Comparison of ENCODE assay signal across 14 cellular contexts in genomic region chr18:12282436-12283039, GRCh38. TPM values are rescaled to one million over a fixed set of nuclear protein-coding genes. Genes with fewer than 3 reads are reported as not detected.
DNase-seq lines count a peak whose midpoint lies in the region; ATAC-seq, FAIRE-seq and TF ChIP-seq lines count a peak whose summit lies in the region.
"Had no signal": no experiment of that assay in that cellular context is flagged by ENCODE, and none has a peak within 500 bp of the region (broad histone marks: within the 10 kb centered on the region; RNA-seq: fewer than 3 reads in every experiment).

No MANE protein-coding gene starts in this region.

- intact Hi-C loops in left lung (cut with DNase I) = no loop called here

- no peak overlapping the region for H3K9ac ChIP-seq in neuronal stem cell (ENCODE audit: low read depth, low read length, poor library complexity)

- peak overlapping the region; percentile 4 for H2AFZ ChIP-seq in neuronal stem cell (ENCODE audit: low read length)

- no peak overlapping the region for H3K14ac ChIP-seq in neuronal stem cell (ENCODE audit: low read length)

- no peaks in the 10 kb centered on the region for H3K4me1 Mint-ChIP-seq in activated T-cell treated with anti-CD3 and anti-CD28 coated beads, Interleukin-2, amount 50 U/mL, for 4 hours (ENCODE audit: low read depth)

- H3K36me3 ChIP-seq in neuronal stem cell (replicated peaks in 1 of 2; ENCODE audit: control insufficient read depth in 2 of 2, insufficient read depth in 2 of 2, low read length in 2 of 2) (no peaks in the 10 kb centered on the region), left lung (no peaks in the 10 kb centered on the region)
- H3K36me3 ChIP-seq: ovary had no signal

- H3K27me3 ChIP-seq in neuronal stem cell (ENCODE audit: control insufficient read depth in 3 of 3, insufficient read depth in 3 of 3, low read depth in 1 of 3, low read length in 3 of 3) (peaks cover 2 to 33% (median 7%) of the 10 kb centered on the region in 3 experiments), left lung (peaks cover 0 to 24% of the 10 kb centered on the region in 2 donors)
- H3K27me3 ChIP-seq: ovary had no signal

- H3K4me1 ChIP-seq in neuronal stem cell (ENCODE audit: control insufficient read depth in 2 of 2, insufficient read depth in 1 of 2, low read depth in 1 of 2, low read length in 2 of 2) = peaks cover 21 to 22% of the 10 kb centered on the region in 2 donors
- H3K4me1 ChIP-seq in left lung = peaks cover 0 to 16% of the 10 kb centered on the region in 2 donors

- H2BK12ac ChIP-seq in neuronal stem cell (ENCODE audit: low read length) = no peak overlapping the region

- no peak overlapping the region for H3K23ac ChIP-seq in neuronal stem cell (ENCODE audit: low read depth, low read length, poor library complexity)

- no peak overlapping the region for H3K27ac ChIP-seq in neuronal stem cell (replicated peaks; ENCODE audit: low read length)
- no peak overlapping the region for H3K27ac ChIP-seq in left lung
- H3K27ac ChIP-seq: ovary had no signal

- no peak overlapping the region for H3K4ac ChIP-seq in neuronal stem cell (ENCODE audit: low read length)

- TF ChIP-seq CTCF in left lung (IDR thresholded peaks at IDR 0.05) = no peak

- peaks cover 12% of the 10 kb centered on the region for H3K27me3 Mint-ChIP-seq in activated T-cell treated with anti-CD3 and anti-CD28 coated beads, Interleukin-2, amount 50 U/mL, for 4 hours (ENCODE audit: low read depth)

- no peak overlapping the region for H2AK5ac ChIP-seq in neuronal stem cell (ENCODE audit: low read depth, low read length)

- no peak overlapping the region for H2BK5ac ChIP-seq in neuronal stem cell (ENCODE audit: low read length)

- H2BK120ac ChIP-seq in neuronal stem cell (ENCODE audit: low read depth, low read length) = no peak overlapping the region

- H3K4me2 ChIP-seq in neuronal stem cell (ENCODE audit: insufficient read depth, low read length, poor library complexity, severe bottlenecking) = no peak overlapping the region

- H3K9me3 ChIP-seq in neuronal stem cell (replicated peaks in 1 of 2; ENCODE audit: control insufficient read depth in 2 of 2, insufficient read depth in 1 of 2, low read depth in 1 of 2, low read length in 2 of 2) (no peaks in the 10 kb centered on the region), left lung (no peaks in the 10 kb centered on the region)
- H3K9me3 ChIP-seq: ovary had no signal

- peak; percentile 66 for ATAC-seq in esophagus mucosa
- no peak for ATAC-seq in left lung
- ATAC-seq in activated T-cell treated with anti-CD3 and anti-CD28 coated beads, Interleukin-2, amount 50 U/mL, for 4 hours = no peak
- ATAC-seq: GM12878 had no signal

- H3K9me3 Mint-ChIP-seq in activated T-cell treated with anti-CD3 and anti-CD28 coated beads, Interleukin-2, amount 50 U/mL, for 4 hours = no peaks in the 10 kb centered on the region
- H3K9me3 Mint-ChIP-seq: activated CD4-positive, alpha-beta memory T cell treated with anti-CD3 and anti-CD28 coated beads for 36 hours had no signal

- FAIRE-seq in RCC 7860 (lab: Jason Lieb, UNC) = no peak
- FAIRE-seq: GM12878 had no signal

- H3K36me3 Mint-ChIP-seq in activated T-cell treated with anti-CD3 and anti-CD28 coated beads, Interleukin-2, amount 50 U/mL, for 4 hours (ENCODE audit: insufficient read depth) = no peaks in the 10 kb centered on the region
- H3K36me3 Mint-ChIP-seq: activated CD4-positive, alpha-beta memory T cell treated with anti-CD3 and anti-CD28 coated beads for 36 hours had no signal

- no peak overlapping the region for H4K91ac ChIP-seq in neuronal stem cell (ENCODE audit: low read depth, low read length, poor library complexity)

- DNase-seq in Daoy (ENCODE audit: low read depth) = peak; percentile 67
- DNase-seq in RCC 7860 (ENCODE audit: low spot score) = peak; percentile 20
- DNase-seq in neuronal stem cell (ENCODE audit: low spot score) = no peak
- DNase-seq in LoVo (ENCODE audit: low spot score) = no peak
- DNase-seq in left lung = no peak
- no peak for DNase-seq in iPS-NIHi7 (ENCODE audit: extremely low spot score)
- no peak for DNase-seq in activated T-cell treated with anti-CD3 and anti-CD28 coated beads, Interleukin-2, amount 50 U/mL, for 4 hours
- DNase-seq: activated CD4-positive, alpha-beta memory T cell treated with anti-CD3 and anti-CD28 coated beads for 36 hours; activated naive CD4-positive, alpha-beta T cell; NCI-H1105; ovary; SW 1271 had no signal

- no peak overlapping the region for H3K18ac ChIP-seq in neuronal stem cell (ENCODE audit: low read length)

- no peak overlapping the region for H3K4me3 Mint-ChIP-seq in activated T-cell treated with anti-CD3 and anti-CD28 coated beads, Interleukin-2, amount 50 U/mL, for 4 hours
- H3K4me3 Mint-ChIP-seq: activated CD4-positive, alpha-beta memory T cell treated with anti-CD3 and anti-CD28 coated beads for 36 hours had no signal

- H3K4me3 ChIP-seq in neuronal stem cell (ENCODE audit: low read length in 2 of 2) = no peak overlapping the region
- no peak overlapping the region for H3K4me3 ChIP-seq in left lung
- H3K4me3 ChIP-seq: GM12878, ovary had no signal

- WGBS in neuronal stem cell (ENCODE audit: extremely low coverage in 2 of 2, insufficient read length in 2 of 2, insufficient replicate concordance in 1 of 2), 2 donors = no CpG with 5 or more reads among the region's 9 CpGs

- no peak overlapping the region for H2BK15ac ChIP-seq in neuronal stem cell (ENCODE audit: low read length)

- no peak overlapping the region for H4K8ac ChIP-seq in neuronal stem cell (ENCODE audit: low read depth, low read length)

- H3K79me1 ChIP-seq in neuronal stem cell (ENCODE audit: low read depth, low read length) = no peaks in the 10 kb centered on the region

RNA-seq across cellular contexts. Expression of gene TUBB6, which starts 25.5 kb away (rescaled TPM):
- 231 and 254 TPM in 2 replicates for total RNA-seq in Daoy (2014; rRNA removed; shearing (Covaris generic))
- total RNA-seq in esophagus mucosa (201 TPM), left lung (100 to 1,000 TPM in 1 of 2 donors, 10 to 100 TPM in 1; 90.0 to 140 TPM)
- polyA plus RNA-seq in neuronal stem cell (2013, experiment 1 of 2) = 91.0 TPM
- 86.1 TPM for polyA plus RNA-seq in neuronal stem cell (2013, experiment 2 of 2)
- 1 to 10 TPM; 1.1 to 2.6 (median 1.3) TPM for total RNA-seq in activated T-cell treated with anti-CD3 and anti-CD28 coated beads, Interleukin-2, amount 50 U/mL, for 4 hours

RNA-seq across cellular contexts. Expression of gene CIDEA, which starts 28.4 kb away (rescaled TPM):
- not detected in 2 replicates for total RNA-seq in Daoy (2014; rRNA removed; shearing (Covaris generic))
- total RNA-seq in esophagus mucosa (0.80 TPM), left lung (not detected)
- polyA plus RNA-seq in neuronal stem cell (2013, experiment 1 of 2) = not detected
- not detected for polyA plus RNA-seq in neuronal stem cell (2013, experiment 2 of 2)
- total RNA-seq in activated T-cell treated with anti-CD3 and anti-CD28 coated beads, Interleukin-2, amount 50 U/mL, for 4 hours = not detected
- total RNA-seq: activated CD4-positive, alpha-beta memory T cell treated with anti-CD3 and anti-CD28 coated beads for 36 hours; GM12878; ovary had no signal
- polyA plus RNA-seq: GM12878 had no signal

Comparison
In these comparisons a context has a peak if more than half of its experiments do, and no peak if none do; other contexts are left out.
1. DNase-seq: peak in Daoy (single experiment) and RCC 7860 (single experiment); none in neuronal stem cell (single experiment), LoVo (single experiment), left lung (0 of 2), iPS-NIHi7 (single experiment) and activated T-cell treated with anti-CD3 and anti-CD28 coated beads, Interleukin-2, amount 50 U/mL, for 4 hours (single experiment).
2. RNA of gene TUBB6, which starts 25.5 kb away (total RNA-seq): 231 to 254 TPM in Daoy, 201 TPM in esophagus mucosa (single experiment) and 90.0 to 140 TPM in left lung; 1.1 to 2.6 TPM in activated T-cell treated with anti-CD3 and anti-CD28 coated beads, Interleukin-2, amount 50 U/mL, for 4 hours; every median in the first group is over 10 times any median in the second.